1 cellular context compared by ENCODE assay signal in the genomic region with DNA sequence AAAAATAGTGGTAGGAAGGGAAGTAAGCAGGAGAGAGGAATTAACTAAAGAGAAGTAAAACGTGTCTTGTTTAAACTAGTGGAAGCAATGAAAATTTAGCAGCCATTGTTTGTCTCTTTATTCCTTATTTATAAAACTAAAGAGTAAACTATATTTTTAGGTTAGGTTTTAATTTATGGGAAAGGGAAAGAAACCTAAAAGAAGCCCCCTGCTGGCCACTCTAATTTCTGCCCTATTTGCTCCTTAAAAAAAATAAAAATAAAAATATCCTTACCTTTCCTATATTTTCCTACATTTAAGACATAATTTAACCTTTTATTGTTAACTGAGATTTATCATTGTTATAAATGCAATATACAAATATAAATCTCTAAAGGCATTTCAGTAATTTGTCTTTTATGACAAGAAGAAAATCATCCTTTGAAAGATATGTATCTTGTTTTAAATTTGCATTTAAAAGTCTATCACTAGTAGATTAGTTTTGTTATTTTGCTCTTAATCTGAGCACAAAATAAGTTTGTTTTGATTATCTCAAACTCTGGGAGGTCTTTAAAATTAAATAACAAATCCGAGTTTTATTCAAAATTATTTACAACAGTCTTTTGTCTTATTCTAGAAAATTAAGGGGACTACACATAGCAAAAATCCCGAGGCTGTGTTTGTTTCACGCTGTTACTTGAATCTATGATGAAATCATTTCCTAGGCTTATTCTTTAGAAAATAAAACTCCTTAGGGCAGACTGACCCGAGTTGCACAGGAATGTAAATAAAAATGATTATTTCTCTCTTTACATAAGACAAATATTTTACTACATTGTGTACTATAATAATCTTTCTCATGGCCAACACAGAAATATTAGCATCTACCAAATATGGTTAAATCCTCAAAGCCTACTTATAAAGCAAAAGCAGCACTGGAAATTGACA.
TF ChIP-seq lines count a peak whose summit lies in the region.

No MANE protein-coding gene starts in this region.

TF ChIP-seq in SK-N-SH treated with all-trans-retinoic acid at 6 μM for 48 hours, 23 proteins besides CTCF, POLR2A, EP300 and RAD21 (continued from another document):
- no peak for TF ChIP-seq POU6F1 (CRISPR knock-in tag; IDR thresholded peaks at IDR 0.05; ENCODE audit: borderline replicate concordance, low read depth)
- TF ChIP-seq ZNF8 (CRISPR knock-in tag; IDR thresholded peaks at IDR 0.05), result no peak
- TF ChIP-seq ARNTL (CRISPR knock-in tag; IDR thresholded peaks at IDR 0.05; ENCODE audit: borderline replicate concordance, low read depth), result no peak
- TF ChIP-seq TCF4 (CRISPR knock-in tag; IDR thresholded peaks at IDR 0.05; ENCODE audit: borderline replicate concordance), result no peak
- TF ChIP-seq, protein P1, sequence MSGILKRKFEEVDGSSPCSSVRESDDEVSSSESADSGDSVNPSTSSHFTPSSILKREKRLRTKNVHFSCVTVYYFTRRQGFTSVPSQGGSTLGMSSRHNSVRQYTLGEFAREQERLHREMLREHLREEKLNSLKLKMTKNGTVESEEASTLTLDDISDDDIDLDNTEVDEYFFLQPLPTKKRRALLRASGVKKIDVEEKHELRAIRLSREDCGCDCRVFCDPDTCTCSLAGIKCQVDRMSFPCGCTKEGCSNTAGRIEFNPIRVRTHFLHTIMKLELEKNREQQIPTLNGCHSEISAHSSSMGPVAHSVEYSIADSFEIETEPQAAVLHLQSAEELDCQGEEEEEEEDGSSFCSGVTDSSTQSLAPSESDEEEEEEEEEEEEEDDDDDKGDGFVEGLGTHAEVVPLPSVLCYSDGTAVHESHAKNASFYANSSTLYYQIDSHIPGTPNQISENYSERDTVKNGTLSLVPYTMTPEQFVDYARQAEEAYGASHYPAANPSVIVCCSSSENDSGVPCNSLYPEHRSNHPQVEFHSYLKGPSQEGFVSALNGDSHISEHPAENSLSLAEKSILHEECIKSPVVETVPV (CRISPR knock-in tag; IDR thresholded peaks at IDR 0.05), result no peak
- no peak for TF ChIP-seq PPARA (CRISPR knock-in tag; IDR thresholded peaks at IDR 0.05; ENCODE audit: borderline replicate concordance)
- TF ChIP-seq ZFP3 (CRISPR knock-in tag; IDR thresholded peaks at IDR 0.05), result no peak
- no peak for TF ChIP-seq CREB5 (CRISPR knock-in tag; IDR thresholded peaks at IDR 0.05; ENCODE audit: low read depth)
- TF ChIP-seq ZC3H10 (CRISPR knock-in tag; IDR thresholded peaks at IDR 0.05), result no peak
- no peak for TF ChIP-seq GLIS3 (CRISPR knock-in tag; IDR thresholded peaks at IDR 0.05)
- no peak for TF ChIP-seq OSR1 (CRISPR knock-in tag; IDR thresholded peaks at IDR 0.05)
- TF ChIP-seq ISL1 (CRISPR knock-in tag; IDR thresholded peaks at IDR 0.05), result no peak
- TF ChIP-seq ZNF565 (CRISPR knock-in tag; conservative IDR thresholded peaks at IDR 0.05; ENCODE audit: low read depth), result no peak
